In the genomic region with DNA sequence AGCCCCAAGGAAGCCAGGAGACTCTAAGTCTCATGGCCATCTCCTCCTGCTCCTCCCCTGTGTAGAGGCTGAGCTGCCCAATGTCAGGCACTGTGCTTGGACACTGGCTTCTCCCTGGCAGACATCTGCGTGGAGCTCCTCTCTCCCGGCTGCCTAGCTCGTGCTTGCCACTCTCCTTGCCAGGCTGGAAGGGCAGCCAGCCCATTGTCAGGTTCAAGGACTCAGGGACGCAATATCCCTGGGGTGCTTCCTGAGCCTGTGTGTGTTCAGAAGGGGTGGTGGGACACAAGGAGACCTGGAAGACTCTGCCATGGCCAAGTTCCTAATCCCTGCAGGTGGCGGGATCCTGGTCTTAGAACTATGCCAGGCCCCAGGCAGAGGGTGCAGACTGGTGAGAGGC, we compare ENCODE assay signal across 1 cellular context.
TF ChIP-seq lines count a peak whose summit lies in the region.

No MANE protein-coding gene starts in this region.

TF ChIP-seq in SK-N-SH treated with all-trans-retinoic acid at 6 μM for 48 hours, 23 proteins besides CTCF, POLR2A, EP300 and RAD21:
- TF ChIP-seq, protein P1, sequence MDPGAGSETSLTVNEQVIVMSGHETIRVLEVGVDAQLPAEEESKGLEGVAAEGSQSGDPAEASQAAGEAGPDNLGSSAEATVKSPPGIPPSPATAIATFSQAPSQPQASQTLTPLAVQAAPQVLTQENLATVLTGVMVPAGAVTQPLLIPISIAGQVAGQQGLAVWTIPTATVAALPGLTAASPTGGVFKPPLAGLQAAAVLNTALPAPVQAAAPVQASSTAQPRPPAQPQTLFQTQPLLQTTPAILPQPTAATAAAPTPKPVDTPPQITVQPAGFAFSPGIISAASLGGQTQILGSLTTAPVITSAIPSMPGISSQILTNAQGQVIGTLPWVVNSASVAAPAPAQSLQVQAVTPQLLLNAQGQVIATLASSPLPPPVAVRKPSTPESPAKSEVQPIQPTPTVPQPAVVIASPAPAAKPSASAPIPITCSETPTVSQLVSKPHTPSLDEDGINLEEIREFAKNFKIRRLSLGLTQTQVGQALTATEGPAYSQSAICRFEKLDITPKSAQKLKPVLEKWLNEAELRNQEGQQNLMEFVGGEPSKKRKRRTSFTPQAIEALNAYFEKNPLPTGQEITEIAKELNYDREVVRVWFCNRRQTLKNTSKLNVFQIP (CRISPR knock-in tag; IDR thresholded peaks at IDR 0.05; ENCODE audit: borderline replicate concordance, low read depth) = no peak
- TF ChIP-seq ESRRG (CRISPR knock-in tag; IDR thresholded peaks at IDR 0.05) = no peak
- TF ChIP-seq, protein P2, sequence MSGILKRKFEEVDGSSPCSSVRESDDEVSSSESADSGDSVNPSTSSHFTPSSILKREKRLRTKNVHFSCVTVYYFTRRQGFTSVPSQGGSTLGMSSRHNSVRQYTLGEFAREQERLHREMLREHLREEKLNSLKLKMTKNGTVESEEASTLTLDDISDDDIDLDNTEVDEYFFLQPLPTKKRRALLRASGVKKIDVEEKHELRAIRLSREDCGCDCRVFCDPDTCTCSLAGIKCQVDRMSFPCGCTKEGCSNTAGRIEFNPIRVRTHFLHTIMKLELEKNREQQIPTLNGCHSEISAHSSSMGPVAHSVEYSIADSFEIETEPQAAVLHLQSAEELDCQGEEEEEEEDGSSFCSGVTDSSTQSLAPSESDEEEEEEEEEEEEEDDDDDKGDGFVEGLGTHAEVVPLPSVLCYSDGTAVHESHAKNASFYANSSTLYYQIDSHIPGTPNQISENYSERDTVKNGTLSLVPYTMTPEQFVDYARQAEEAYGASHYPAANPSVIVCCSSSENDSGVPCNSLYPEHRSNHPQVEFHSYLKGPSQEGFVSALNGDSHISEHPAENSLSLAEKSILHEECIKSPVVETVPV (CRISPR knock-in tag; IDR thresholded peaks at IDR 0.05) = no peak
- no peak for TF ChIP-seq SNAI2 (CRISPR knock-in tag; IDR thresholded peaks at IDR 0.05)
- TF ChIP-seq TCF4 (CRISPR knock-in tag; IDR thresholded peaks at IDR 0.05; ENCODE audit: borderline replicate concordance) = peak; percentile 20; the same call in 1 of the 2 replicates
- TF ChIP-seq, protein P3, sequence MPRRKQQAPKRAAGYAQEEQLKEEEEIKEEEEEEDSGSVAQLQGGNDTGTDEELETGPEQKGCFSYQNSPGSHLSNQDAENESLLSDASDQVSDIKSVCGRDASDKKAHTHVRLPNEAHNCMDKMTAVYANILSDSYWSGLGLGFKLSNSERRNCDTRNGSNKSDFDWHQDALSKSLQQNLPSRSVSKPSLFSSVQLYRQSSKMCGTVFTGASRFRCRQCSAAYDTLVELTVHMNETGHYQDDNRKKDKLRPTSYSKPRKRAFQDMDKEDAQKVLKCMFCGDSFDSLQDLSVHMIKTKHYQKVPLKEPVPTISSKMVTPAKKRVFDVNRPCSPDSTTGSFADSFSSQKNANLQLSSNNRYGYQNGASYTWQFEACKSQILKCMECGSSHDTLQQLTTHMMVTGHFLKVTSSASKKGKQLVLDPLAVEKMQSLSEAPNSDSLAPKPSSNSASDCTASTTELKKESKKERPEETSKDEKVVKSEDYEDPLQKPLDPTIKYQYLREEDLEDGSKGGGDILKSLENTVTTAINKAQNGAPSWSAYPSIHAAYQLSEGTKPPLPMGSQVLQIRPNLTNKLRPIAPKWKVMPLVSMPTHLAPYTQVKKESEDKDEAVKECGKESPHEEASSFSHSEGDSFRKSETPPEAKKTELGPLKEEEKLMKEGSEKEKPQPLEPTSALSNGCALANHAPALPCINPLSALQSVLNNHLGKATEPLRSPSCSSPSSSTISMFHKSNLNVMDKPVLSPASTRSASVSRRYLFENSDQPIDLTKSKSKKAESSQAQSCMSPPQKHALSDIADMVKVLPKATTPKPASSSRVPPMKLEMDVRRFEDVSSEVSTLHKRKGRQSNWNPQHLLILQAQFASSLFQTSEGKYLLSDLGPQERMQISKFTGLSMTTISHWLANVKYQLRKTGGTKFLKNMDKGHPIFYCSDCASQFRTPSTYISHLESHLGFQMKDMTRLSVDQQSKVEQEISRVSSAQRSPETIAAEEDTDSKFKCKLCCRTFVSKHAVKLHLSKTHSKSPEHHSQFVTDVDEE (CRISPR knock-in tag; IDR thresholded peaks at IDR 0.05) = no peak
- TF ChIP-seq ISL1 (CRISPR knock-in tag; IDR thresholded peaks at IDR 0.05) = no peak
